ENCODE assay signal across 27 cellular contexts in the genomic region with DNA sequence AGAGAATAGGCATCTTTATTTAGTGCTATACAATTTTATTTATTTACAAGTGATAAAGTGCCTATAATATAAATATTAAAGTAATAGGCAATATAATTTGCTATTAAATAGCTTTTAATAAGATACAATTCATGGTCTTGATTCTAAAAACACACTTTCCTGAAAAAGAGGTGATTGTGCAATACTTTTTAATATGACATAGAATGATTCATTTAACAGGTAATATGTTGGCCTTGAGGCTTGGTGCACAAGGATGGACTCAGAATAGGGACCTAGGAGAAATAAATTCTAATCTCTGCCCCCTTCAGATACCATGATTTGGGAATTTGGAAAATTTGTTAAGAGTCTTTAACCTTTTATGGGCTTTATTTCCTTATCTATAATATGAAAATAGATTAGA.
"Had no signal": no experiment of that assay in that cellular context is flagged by ENCODE, and none has a peak within 500 bp of the region (broad histone marks: within the 10 kb centered on the region; RNA-seq: fewer than 3 reads in every experiment).

No MANE protein-coding gene starts in this region.

- DNase-seq: dermis blood vessel endothelial cell; dorsolateral prefrontal cortex; effector CD4-positive, alpha-beta T cell; effector memory CD4-positive, alpha-beta T cell; erythroblast; esophagus squamous epithelium; foreskin fibroblast; foreskin melanocyte; gastrocnemius medialis; glutamatergic neuron; head of caudate nucleus; heart right ventricle; hippocampal formation; left cardiac atrium; left lung; left ventricle myocardium superior; lower lobe of right lung; mesenchymal stem cell; mucosa of descending colon; naive B cell had no signal

- H3K36me3 ChIP-seq: esophagus squamous epithelium, gastrocnemius medialis, heart right ventricle, left lung, lower lobe of right lung had no signal

- H3K9me3 ChIP-seq: esophagus squamous epithelium, gastrocnemius medialis, heart right ventricle, left lung, lower lobe of right lung, mucosa of descending colon had no signal

- H3K4me3 ChIP-seq: coronary artery, dorsolateral prefrontal cortex, esophagus squamous epithelium, gastrocnemius medialis, heart right ventricle, left lung, lower lobe of right lung, mucosa of descending colon had no signal

- ATAC-seq: esophagus mucosa, gastrocnemius medialis, heart right ventricle, left cardiac atrium, left lung, left ventricle myocardium superior, lower lobe of right lung, mucosa of descending colon had no signal

- H3K27me3 ChIP-seq: esophagus squamous epithelium, gastrocnemius medialis, heart right ventricle, left lung had no signal

- H3K27ac ChIP-seq: coronary artery, dorsolateral prefrontal cortex, epithelial cell of prostate, esophagus squamous epithelium, gastrocnemius medialis, heart right ventricle, left lung, lower lobe of right lung had no signal

- H3K4me1 ChIP-seq: esophagus squamous epithelium, gastrocnemius medialis, heart right ventricle, left lung, lower lobe of right lung had no signal

- FAIRE-seq: colon, endothelial cell of umbilical vein, islet of Langerhans, keratinocyte had no signal
